ENCODE assay signal across 31 cellular contexts in genomic region chr3:45616158-45616557, GRCh38. TPM values are rescaled to one million over a fixed set of nuclear protein-coding genes. Genes with fewer than 3 reads are reported as not detected.
DNase-seq lines count a peak whose midpoint lies in the region; ATAC-seq, FAIRE-seq and TF ChIP-seq lines count a peak whose summit lies in the region.
"Had no signal": no experiment of that assay in that cellular context is flagged by ENCODE, and none has a peak within 500 bp of the region (broad histone marks: within the 10 kb centered on the region; RNA-seq: fewer than 3 reads in every experiment).

No MANE protein-coding gene starts in this region.

- FAIRE-seq in pancreas (lab: Jason Lieb, UNC): no peak
- FAIRE-seq: HTR-8/SVneo, RCC 7860 had no signal

- H4K20me1 ChIP-seq in KMS-11 (ENCODE audit: insufficient read depth): no peaks in the 10 kb centered on the region

- no peak for TF ChIP-seq POLR2A in sigmoid colon (IDR thresholded peaks at IDR 0.05)

- 85% methylated on average over 3 of the region's 3 CpGs for WGBS in liver
- WGBS in pancreas, 2 donors: 68 to 77% methylated on average over 3 of the region's 3 CpGs
- 74 to 82% methylated on average over 3 of the region's 3 CpGs for WGBS in sigmoid colon, 2 donors

- peaks cover 91% of the 10 kb centered on the region for H3K79me2 ChIP-seq in KMS-11 (ENCODE audit: insufficient read depth, low read depth)

- no peak overlapping the region; the same call in 1 of the 2 replicates for H3K27ac ChIP-seq in KMS-11
- peak overlapping the region; percentile 73 to 86 for H3K27ac ChIP-seq in liver (ENCODE audit: low read depth in 1 of 2, low read length in 2 of 2)
- peak overlapping the region in 3 of 4 donors; percentile 50 to 75 (median 62) for H3K27ac ChIP-seq in pancreas
- H3K27ac ChIP-seq in sigmoid colon: peak overlapping the region in 1 of 4 donors; percentile 20
- H3K27ac ChIP-seq: brain microvascular endothelial cell, foreskin keratinocyte, hepatocyte, SJSA1, spleen, tibial nerve had no signal

- H3K36me3 ChIP-seq in KMS-11 (ENCODE audit: insufficient read depth): 0 out of 2 replicates have a peak, but pooled peaks cover 2% of the 10 kb centered on the region
- no peaks in the 10 kb centered on the region for H3K36me3 ChIP-seq in liver (ENCODE audit: control insufficient read depth in 4 of 4, insufficient read depth in 3 of 4, low read depth in 1 of 4, low read length in 3 of 4)
- no peaks in the 10 kb centered on the region for H3K36me3 ChIP-seq in pancreas
- H3K36me3 ChIP-seq in sigmoid colon: peaks cover 0 to 3% (median 0%) of the 10 kb centered on the region in 4 donors
- H3K36me3 ChIP-seq: brain microvascular endothelial cell had no signal

- intact Hi-C loops in pancreas (cut with DNase I) (no loop called here), sigmoid colon (cut with DNase I) (no loop called here)

- DNase-seq in Ammon's horn (ENCODE audit: low spot score) (peak; percentile 48), pancreas (no peak), sigmoid colon (no peak), NCI-H2171 treated with DMSO at 0.1 percent for 48 hours (lab: John Stamatoyannopoulos, UW) (no peak), KG1 (lab: John Stamatoyannopoulos, UW) (no peak)
- DNase-seq: activated CD4-positive, alpha-beta T cell treated with anti-CD3 and anti-CD28 coated beads for 1 hour; activated gamma-delta T cell treated with Interleukin-2 at 50 U/mL for 16 hours; activated T-cell treated with anti-CD3 and anti-CD28 coated beads, Interleukin-2, amount 50 U/mL, for 24 hours; brain microvascular endothelial cell; CD4-positive, alpha-beta T cell; effector memory CD4-positive, alpha-beta T cell; foreskin keratinocyte; GOT3; immature natural killer cell; Karpas-422; NCI-H1694; NCI-H2171; NCI-H524; spleen; stimulated activated CD4-positive, alpha-beta T cell treated with anti-CD3 and anti-CD28 coated beads, Interleukin-4, amount 100 ng/mL, for 24 hours; stimulated activated naive CD8-positive, alpha-beta T cell treated with anti-CD3 and anti-CD28 coated beads, Interleukin-15, Interleukin-2, amounts not matched to agents 100 U/mL and 50 U/mL, for 24 hours; T-helper 1 cell had no signal

- TF ChIP-seq CTCF in KMS-11 (conservative IDR thresholded peaks at IDR 0.05; ENCODE audit: low read depth, low read length) (no peak), liver (IDR thresholded peaks at IDR 0.05; ENCODE audit: low read depth, low read length, missing input control) (no peak), pancreas (IDR thresholded peaks at IDR 0.05) (no peak), sigmoid colon (IDR thresholded peaks at IDR 0.05) (no peak)

- H2AFZ ChIP-seq in KMS-11 (ENCODE audit: low read depth): no peak overlapping the region
- H2AFZ ChIP-seq: hepatocyte had no signal

- TF ChIP-seq RAD21 in liver (IDR thresholded peaks at IDR 0.05): no peak

- H3K4me3 ChIP-seq in KMS-11 (IDR thresholded peaks at IDR 0.05; ENCODE audit: insufficient read depth, low read depth, low read length): no peak overlapping the region
- H3K4me3 ChIP-seq in liver (ENCODE audit: low read depth in 1 of 3, low read length in 3 of 3): no peak overlapping the region
- H3K4me3 ChIP-seq in pancreas: no peak overlapping the region
- H3K4me3 ChIP-seq in sigmoid colon: no peak overlapping the region
- H3K4me3 ChIP-seq: hepatocyte, SJSA1, spleen, tibial nerve had no signal

- ATAC-seq in pancreas: no peak
- ATAC-seq in GM19351 (IDR thresholded peaks at IDR 0.05; ENCODE audit: unreplicated experiment): no peak
- ATAC-seq: foreskin keratinocyte; left lobe of liver; stimulated activated naive CD8-positive, alpha-beta T cell treated with anti-CD3 and anti-CD28 coated beads, Interleukin-15, Interleukin-2, amounts not matched to agents 100 U/mL and 50 U/mL, for 24 hours had no signal

- peak overlapping the region; percentile 13; the same call in 1 of the 2 replicates for H3K4me2 ChIP-seq in KMS-11
- H3K4me2 ChIP-seq: hepatocyte had no signal

- H3K27me3 ChIP-seq in KMS-11 (ENCODE audit: insufficient read depth, low read depth): no peaks in the 10 kb centered on the region
- H3K27me3 ChIP-seq in liver (ENCODE audit: control insufficient read depth in 4 of 4, insufficient read depth in 4 of 4, low read length in 3 of 4): no peaks in the 10 kb centered on the region
- H3K27me3 ChIP-seq in pancreas: no peaks in the 10 kb centered on the region
- no peaks in the 10 kb centered on the region for H3K27me3 ChIP-seq in sigmoid colon
- H3K27me3 ChIP-seq: brain microvascular endothelial cell, foreskin keratinocyte, hepatocyte, SJSA1, spleen, tibial nerve had no signal

- TF ChIP-seq EP300 in sigmoid colon (IDR thresholded peaks at IDR 0.05): no peak

- peaks cover 80% of the 10 kb centered on the region for H3K4me1 ChIP-seq in KMS-11 (ENCODE audit: low read depth, poor library complexity, severe bottlenecking)
- H3K4me1 ChIP-seq in liver (ENCODE audit: control insufficient read depth in 4 of 4, insufficient read depth in 4 of 4, low read length in 3 of 4): peaks cover 6 to 70% (median 42%) of the 10 kb centered on the region in 4 donors
- H3K4me1 ChIP-seq in pancreas: peaks cover 28 to 49% (median 34%) of the 10 kb centered on the region in 3 donors
- H3K4me1 ChIP-seq in sigmoid colon: peaks cover 0 to 26% (median 16%) of the 10 kb centered on the region in 4 donors

- H3K9ac ChIP-seq in KMS-11 (no peak overlapping the region), liver (ENCODE audit: low read depth in 1 of 2, low read length in 2 of 2) (no peak overlapping the region)

- H3K9me3 ChIP-seq in liver (ENCODE audit: control insufficient read depth in 4 of 4, low read length in 3 of 4) (no peaks in the 10 kb centered on the region), pancreas (no peaks in the 10 kb centered on the region), sigmoid colon (no peaks in the 10 kb centered on the region)
- H3K9me3 ChIP-seq: SJSA1, spleen, tibial nerve had no signal

TF ChIP-seq in liver, 16 proteins besides CTCF, POLR2A, EP300 and RAD21:
- TF ChIP-seq, protein P1, sequence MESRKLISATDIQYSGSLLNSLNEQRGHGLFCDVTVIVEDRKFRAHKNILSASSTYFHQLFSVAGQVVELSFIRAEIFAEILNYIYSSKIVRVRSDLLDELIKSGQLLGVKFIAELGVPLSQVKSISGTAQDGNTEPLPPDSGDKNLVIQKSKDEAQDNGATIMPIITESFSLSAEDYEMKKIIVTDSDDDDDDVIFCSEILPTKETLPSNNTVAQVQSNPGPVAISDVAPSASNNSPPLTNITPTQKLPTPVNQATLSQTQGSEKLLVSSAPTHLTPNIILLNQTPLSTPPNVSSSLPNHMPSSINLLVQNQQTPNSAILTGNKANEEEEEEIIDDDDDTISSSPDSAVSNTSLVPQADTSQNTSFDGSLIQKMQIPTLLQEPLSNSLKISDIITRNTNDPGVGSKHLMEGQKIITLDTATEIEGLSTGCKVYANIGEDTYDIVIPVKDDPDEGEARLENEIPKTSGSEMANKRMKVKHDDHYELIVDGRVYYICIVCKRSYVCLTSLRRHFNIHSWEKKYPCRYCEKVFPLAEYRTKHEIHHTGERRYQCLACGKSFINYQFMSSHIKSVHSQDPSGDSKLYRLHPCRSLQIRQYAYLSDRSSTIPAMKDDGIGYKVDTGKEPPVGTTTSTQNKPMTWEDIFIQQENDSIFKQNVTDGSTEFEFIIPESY (IDR thresholded peaks at IDR 0.05): no peak
- TF ChIP-seq YY1 (IDR thresholded peaks at IDR 0.05): no peak
- TF ChIP-seq RXRA (IDR thresholded peaks at IDR 0.05): no peak
- no peak for TF ChIP-seq HNF4A (conservative IDR thresholded peaks at IDR 0.05)
- no peak for TF ChIP-seq MAX (IDR thresholded peaks at IDR 0.05)

RNA-seq across cellular contexts. Expression of gene LIMD1, which starts 21.6 kb away (rescaled TPM):
- total RNA-seq in liver: 10 to 100 TPM; 16.2 to 23.3 TPM
- 1 to 10 TPM; 7.8 to 8.1 TPM for polyA plus RNA-seq in liver
- total RNA-seq in pancreas: 10 to 100 TPM; 13.9 to 27.9 (median 17.6) TPM
- polyA plus RNA-seq in pancreas: 10 to 100 TPM in 1 of 2 donors, 1 to 10 TPM in 1; 5.8 to 11.6 TPM
- 10 to 100 TPM; 12.2 to 19.9 (median 13.2) TPM for total RNA-seq in sigmoid colon
- polyA plus RNA-seq in sigmoid colon: 10 to 100 TPM in 1 of 3 donors, 1 to 10 TPM in 2; 3.0 to 13.2 (median 3.2) TPM
